ENCODE assay signal across 9 cellular contexts in genomic region chr10:49407552-49408137, GRCh38. TPM values are rescaled to one million over a fixed set of nuclear protein-coding genes. Genes with fewer than 3 reads are reported as not detected.
A peak's percentile ranks its signal among the peaks of the same experiment; 100 is the strongest.
DNase-seq lines count a peak whose midpoint lies in the region; ATAC-seq and TF ChIP-seq lines count a peak whose summit lies in the region.
"Had no signal": no experiment of that assay in that cellular context is flagged by ENCODE, and none has a peak within 500 bp of the region (broad histone marks: within the 10 kb centered on the region; RNA-seq: fewer than 3 reads in every experiment).

No MANE protein-coding gene starts in this region.

- H3K27ac Mint-ChIP-seq in memory B cell: no peak overlapping the region
- H3K27ac Mint-ChIP-seq: dendritic cell treated with granulocyte-macrophage colony-stimulating factor and Interleukin-4, amounts not matched to agents 40 ng/mL and 50 ng/mL, for 4 days had no signal

- no peak overlapping the region for H3K4me3 Mint-ChIP-seq in memory B cell
- H3K4me3 Mint-ChIP-seq: dendritic cell treated with granulocyte-macrophage colony-stimulating factor and Interleukin-4, amounts not matched to agents 40 ng/mL and 50 ng/mL, for 4 days had no signal

- ATAC-seq in memory B cell (ENCODE audit: low read depth) (peak; percentile 69), GM21786 (IDR thresholded peaks at IDR 0.05; ENCODE audit: unreplicated experiment) (no peak)

- H3K36me3 Mint-ChIP-seq in memory B cell: no peaks in the 10 kb centered on the region

- no peaks in the 10 kb centered on the region for H3K9me3 Mint-ChIP-seq in memory B cell
- H3K9me3 Mint-ChIP-seq: dendritic cell treated with granulocyte-macrophage colony-stimulating factor and Interleukin-4, amounts not matched to agents 40 ng/mL and 50 ng/mL, for 4 days had no signal

- no peak overlapping the region for H3K27ac ChIP-seq in dorsolateral prefrontal cortex

- peaks cover 28% of the 10 kb centered on the region for H3K27me3 Mint-ChIP-seq in memory B cell

- intact Hi-C loops in dorsolateral prefrontal cortex (cut with DNase I): loop anchor here (5.0 kb wide), 2 partner anchors 110 to 115 kb away; no protein-coding TSS in a partner anchor

- TF ChIP-seq CTCF in HFF-Myc (IDR thresholded peaks at IDR 0.05; ENCODE audit: low read depth, low read length, missing control alignments) (peak; percentile 93), dorsolateral prefrontal cortex (IDR thresholded peaks at IDR 0.05 in 54 of 56, conservative IDR thresholded peaks at IDR 0.05 in 2 of 56; ENCODE audit: low read depth in 1 of 56, partially characterized antibody in 56 of 56) (peak; percentile 63 to 92 (median 86))

- no peak overlapping the region for H3K4me3 ChIP-seq in HFF-Myc (replicated peaks; ENCODE audit: low read depth, low read length)
- no peak overlapping the region for H3K4me3 ChIP-seq in dorsolateral prefrontal cortex

- peaks cover 3% of the 10 kb centered on the region for H3K4me1 Mint-ChIP-seq in memory B cell

- H3K27me3 ChIP-seq in dorsolateral prefrontal cortex: peaks cover 0 to 47% (median 11%) of the 10 kb centered on the region in 45 donors

- DNase-seq in DMS53 (lab: John Stamatoyannopoulos, UW) (peak; percentile 87), HFF-Myc (ENCODE audit: extremely low read depth, low read depth) (peak; percentile 42), NCI-H510A treated with DMSO at 0.1 percent for 48 hours (lab: John Stamatoyannopoulos, UW) (peak; percentile 47), dorsolateral prefrontal cortex (peak; percentile 70 to 88 (median 78)), memory B cell (ENCODE audit: low spot score in 2 of 2) (peak; percentile 49 to 64)
- DNase-seq in activated CD4-positive, alpha-beta T cell treated with anti-CD3 and anti-CD28 coated beads, Interleukin-2, amount 50 U/mL, for 4 hours: peak; percentile 63 to 68
- DNase-seq in stimulated activated CD8-positive, alpha-beta memory T cell treated with anti-CD3 and anti-CD28 coated beads, Interleukin-15, amount 100 ng/mL, for 24 hours (ENCODE audit: low read depth): peak; percentile 42

RNA-seq across cellular contexts. Expression of gene DRGX, which starts 11.8 kb away (rescaled TPM):
- 1 to 10 TPM in 102 of 120 experiments, under 1 TPM in 18; 0.17 to 6.8 (median 2.0) TPM for total RNA-seq in dorsolateral prefrontal cortex
